Comparison of ENCODE assay signal across 8 cellular contexts in the genomic region with DNA sequence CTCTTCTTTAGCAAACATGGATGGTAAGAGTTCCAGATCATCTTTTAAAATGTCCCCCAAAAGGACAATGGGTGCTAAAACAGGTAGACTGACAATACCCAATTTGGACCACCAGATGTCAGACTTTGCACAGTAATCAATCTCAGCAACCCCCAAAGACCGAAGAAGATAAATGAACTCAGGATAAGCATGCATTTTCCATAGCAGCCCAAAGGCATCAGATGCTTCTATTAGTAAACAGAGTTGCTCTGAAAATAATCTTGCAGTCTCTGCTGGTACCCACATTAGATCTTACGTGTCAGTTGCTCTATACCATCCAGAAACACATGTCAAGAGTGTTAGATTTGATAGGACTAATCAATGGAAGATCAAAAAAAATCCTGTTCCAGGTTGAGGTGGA. TPM values are rescaled to one million over a fixed set of nuclear protein-coding genes. Genes with fewer than 3 reads are reported as not detected.
DNase-seq lines count a peak whose midpoint lies in the region; ATAC-seq and TF ChIP-seq lines count a peak whose summit lies in the region.

No MANE protein-coding gene starts in this region.

- H3K36me3 ChIP-seq in suprapubic skin = no peaks in the 10 kb centered on the region

- no peak for TF ChIP-seq EP300 in suprapubic skin (IDR thresholded peaks at IDR 0.05)

- no peaks in the 10 kb centered on the region for H3K9me3 ChIP-seq in suprapubic skin

- DNase-seq in NCI-H1436 (lab: John Stamatoyannopoulos, UW) (peak; percentile 73), NCI-H1436 treated with DMSO at 0.1 percent for 48 hours (lab: John Stamatoyannopoulos, UW) (no peak), Kasumi-1 (lab: John Stamatoyannopoulos, UW) (peak; percentile 62 to 74), SHP77 (lab: John Stamatoyannopoulos, UW) (peak; percentile 5 to 36), cerebellar cortex (ENCODE audit: low spot score) (peak; percentile 53), left lobe of liver (ENCODE audit: low spot score) (no peak), suprapubic skin (ENCODE audit: low spot score in 2 of 2) (no peak)

- H3K27me3 ChIP-seq in suprapubic skin = no peaks in the 10 kb centered on the region

- no peak overlapping the region for H3K27ac ChIP-seq in suprapubic skin

- TF ChIP-seq POLR2A in suprapubic skin (IDR thresholded peaks at IDR 0.05) = no peak

- 17% methylated on average over 2 of the region's 2 CpGs for WGBS in suprapubic skin

- H3K4me1 ChIP-seq in suprapubic skin = peaks cover 7% of the 10 kb centered on the region

- peak; percentile 45 to 58 for TF ChIP-seq CTCF in suprapubic skin (IDR thresholded peaks at IDR 0.05)

- ATAC-seq in GM21390 (IDR thresholded peaks at IDR 0.05; ENCODE audit: unreplicated experiment) (peak; percentile 81), left lobe of liver (peak; percentile 88)

- H3K4me3 ChIP-seq in suprapubic skin = no peak overlapping the region

RNA-seq across cellular contexts. Expression of gene MYH15, which starts 20.6 kb away (rescaled TPM):
- total RNA-seq in left lobe of liver (0.03 TPM), suprapubic skin (under 1 TPM in 3 of 4 donors, not detected in 1; 0.17 to 0.31 (median 0.30) TPM)

Comparison
In these comparisons a context has a peak if more than half of its experiments do, and no peak if none do; other contexts are left out.
1. DNase-seq: peak in NCI-H1436 (single experiment), Kasumi-1 (2 of 2), SHP77 (2 of 2) and cerebellar cortex (single experiment); none in NCI-H1436 treated with DMSO at 0.1 percent for 48 hours (single experiment), left lobe of liver (single experiment) and suprapubic skin (0 of 2).